In genomic region chr14:95535226-95536021, GRCh38 we compare ENCODE assay signal across 8 cellular contexts. TPM values are rescaled to one million over a fixed set of nuclear protein-coding genes. Genes with fewer than 3 reads are reported as not detected.
DNase-seq lines count a peak whose midpoint lies in the region; ATAC-seq, FAIRE-seq and TF ChIP-seq lines count a peak whose summit lies in the region.

No MANE protein-coding gene starts in this region.

- peak overlapping the region; percentile 73 for H3K14ac ChIP-seq in neuronal stem cell (ENCODE audit: low read length)

- H4K20me1 ChIP-seq in PC-3 (ENCODE audit: low read length) (peaks cover 58% of the 10 kb centered on the region), endothelial cell of umbilical vein (replicated peaks; ENCODE audit: control insufficient read depth, extremely low read depth, insufficient read depth, low read length) (no peaks in the 10 kb centered on the region)

- no peaks in the 10 kb centered on the region for H3K9me2 ChIP-seq in PC-3 (replicated peaks; ENCODE audit: low read length)

- no TSS peak for BruUV-seq in Caco-2 (replicated peaks; lab: Mats Ljungman, UMichigan)
- BruUV-seq in PC-3 (replicated peaks; lab: Mats Ljungman, UMichigan): TSS peak; percentile 34
- BruUV-seq in endothelial cell of umbilical vein (replicated peaks; lab: Mats Ljungman, UMichigan): no TSS peak

- POLR2A ChIA-PET in Caco-2 (lab: Charles Lee) (interaction anchor here (1.0 to 2.1 kb wide), 4 partner anchors 11 to 67 kb away, joined by 3 to 18 read pairs (median 6); no protein-coding TSS in a partner anchor), PC-3 (lab: Charles Lee; ENCODE audit: unreplicated experiment) (no interaction called here), endothelial cell of umbilical vein (lab: Charles Lee) (interaction anchor here (1.3 to 1.8 kb wide), 2 partner anchors 11 to 12 kb away, joined by 3 to 6 read pairs; no protein-coding TSS in a partner anchor)

- peak overlapping the region; percentile 24 for H2BK15ac ChIP-seq in neuronal stem cell (ENCODE audit: low read length)

- dilution Hi-C loops in endothelial cell of umbilical vein (cut with MboI; ENCODE audit: extremely low pct_ligation_motif_present, low sequenced_read_pairs): no loop called here

- H3K79me2 ChIP-seq in PC-3 (ENCODE audit: low read length) (peaks cover 94% of the 10 kb centered on the region), endothelial cell of umbilical vein (ENCODE audit: control insufficient read depth, insufficient read depth, low read length) (peaks cover 84% of the 10 kb centered on the region)

- H3K9me1 ChIP-seq in endothelial cell of umbilical vein (replicated peaks; ENCODE audit: control insufficient read depth, extremely low read depth, insufficient read depth, low read length): no peaks in the 10 kb centered on the region

- H3K79me1 ChIP-seq in neuronal stem cell (ENCODE audit: low read depth, low read length): peaks cover 15% of the 10 kb centered on the region

- CTCF ChIA-PET in Caco-2 (lab: Charles Lee): interaction anchor here (0.6 to 2.4 kb wide), 4 partner anchors 13 to 238 kb away, joined by 3 to 10 read pairs (median 4); no protein-coding TSS in a partner anchor
- CTCF ChIA-PET in PC-3 (lab: Charles Lee): interaction anchor here (0.6 to 0.9 kb wide), 2 partner anchors 27 to 93 kb away, joined by 3 to 4 read pairs; no protein-coding TSS in a partner anchor
- CTCF ChIA-PET in endothelial cell of umbilical vein (lab: Charles Lee): interaction anchor here (0.7 to 4.6 kb wide), 5 partner anchors 8 to 93 kb away, joined by 3 to 33 read pairs (median 5); no protein-coding TSS in a partner anchor

- TF ChIP-seq POLR2A in endothelial cell of umbilical vein (IDR thresholded peaks at IDR 0.05; ENCODE audit: low read depth, low read length): no peak

- H4K91ac ChIP-seq in neuronal stem cell (ENCODE audit: low read depth, low read length, poor library complexity): no peak overlapping the region

- H3K9ac ChIP-seq in PC-3 (ENCODE audit: low read length) (peak overlapping the region; percentile 98), endothelial cell of umbilical vein (replicated peaks; ENCODE audit: extremely low read depth, insufficient read depth, low read length) (peak overlapping the region; percentile 40), neuronal stem cell (ENCODE audit: low read depth, low read length, poor library complexity) (peak overlapping the region; percentile 98)

- no peak for TF ChIP-seq CTCF in Caco-2 (IDR thresholded peaks at IDR 0.05; ENCODE audit: insufficient read depth in 1 of 2, low read depth in 1 of 2, low read length in 1 of 2, severe bottlenecking in 1 of 2, unreplicated experiment in 1 of 2)
- TF ChIP-seq CTCF in PC-3 (conservative IDR thresholded peaks at IDR 0.05; ENCODE audit: low read depth, low read length): no peak
- no peak for TF ChIP-seq CTCF in endothelial cell of umbilical vein (IDR thresholded peaks at IDR 0.05; ENCODE audit: extremely low read depth in 1 of 2, insufficient read depth in 1 of 2, low read depth in 1 of 2, low read length in 2 of 2)

- H3K4me3 ChIP-seq in Caco-2 (ENCODE audit: low read depth, low read length) (peak overlapping the region; percentile 83), PC-3 (ENCODE audit: low read length) (peak overlapping the region; percentile 98), endothelial cell of umbilical vein (replicated peaks in 1 of 3; ENCODE audit: insufficient read depth in 1 of 3, low read depth in 1 of 3, low read length in 3 of 3) (peak overlapping the region; percentile 70 to 78 (median 71)), neuronal stem cell (ENCODE audit: low read length in 2 of 2) (peak overlapping the region; percentile 78 to 93)

- 0 out of 2 replicates have a peak overlapping the region, but pooled peaks have one; percentile 31 for H2AFZ ChIP-seq in PC-3 (ENCODE audit: low read length)
- peak overlapping the region; percentile 71 for H2AFZ ChIP-seq in endothelial cell of umbilical vein (ENCODE audit: low read depth, low read length)
- peak overlapping the region; percentile 78 for H2AFZ ChIP-seq in neuronal stem cell (ENCODE audit: low read length)

- peak overlapping the region; percentile 87 for H3K4me3 Mint-ChIP-seq in Caco-2 (ENCODE audit: unreplicated experiment)

- H3K27me3 ChIP-seq in Caco-2 (replicated peaks; ENCODE audit: control insufficient read depth, insufficient read depth, low read length): no peaks in the 10 kb centered on the region
- no peaks in the 10 kb centered on the region for H3K27me3 ChIP-seq in PC-3 (ENCODE audit: low read length)
- H3K27me3 ChIP-seq in endothelial cell of umbilical vein (ENCODE audit: control insufficient read depth in 2 of 2, insufficient read depth in 2 of 2, low read length in 2 of 2): no peaks in the 10 kb centered on the region
- H3K27me3 ChIP-seq in neuronal stem cell (ENCODE audit: control insufficient read depth in 3 of 3, insufficient read depth in 3 of 3, low read depth in 1 of 3, low read length in 3 of 3): no peaks in the 10 kb centered on the region

- no peak overlapping the region for H3K4ac ChIP-seq in neuronal stem cell (ENCODE audit: low read length)

- H4K8ac ChIP-seq in neuronal stem cell (ENCODE audit: low read depth, low read length): no peak overlapping the region

- no CpG with 5 or more reads among the region's 52 CpGs for WGBS in neuronal stem cell (ENCODE audit: extremely low coverage in 2 of 2, insufficient read length in 2 of 2, insufficient replicate concordance in 1 of 2), 2 donors

- peak overlapping the region; percentile 50 for H3K27ac Mint-ChIP-seq in Caco-2 (ENCODE audit: unreplicated experiment)

- H3K27ac ChIP-seq in PC-3 (ENCODE audit: low read length) (no peak overlapping the region), endothelial cell of umbilical vein (ENCODE audit: insufficient read depth, low read depth, low read length) (peak overlapping the region; percentile 27), neuronal stem cell (replicated peaks; ENCODE audit: low read length) (no peak overlapping the region)

- no peaks in the 10 kb centered on the region for H3K9me3 Mint-ChIP-seq in Caco-2 (ENCODE audit: unreplicated experiment)

- H2BK12ac ChIP-seq in neuronal stem cell (ENCODE audit: low read length): no peak overlapping the region

- H2BK5ac ChIP-seq in neuronal stem cell (ENCODE audit: low read length): no peak overlapping the region

- DNase-seq in Caco-2 (no peak), PC-3 (no peak), endothelial cell of umbilical vein (ENCODE audit: low read depth, low spot score) (peak; percentile 32), neuronal stem cell (ENCODE audit: low spot score) (no peak), NCI-H187 treated with DMSO at 0.1 percent for 48 hours (lab: John Stamatoyannopoulos, UW) (no peak), EL (no peak), NCI-H2107 treated with DMSO at 0.1 percent for 48 hours (lab: John Stamatoyannopoulos, UW; ENCODE audit: unreplicated experiment) (no peak)

- peaks cover 25% of the 10 kb centered on the region for H3K4me1 Mint-ChIP-seq in Caco-2 (ENCODE audit: low read depth, unreplicated experiment)

- H2AK5ac ChIP-seq in neuronal stem cell (ENCODE audit: low read depth, low read length): peak overlapping the region; percentile 60

- no peaks in the 10 kb centered on the region; the same call in 1 of the 2 replicates for H3K36me3 ChIP-seq in Caco-2 (ENCODE audit: control insufficient read depth, insufficient read depth, low read length)
- H3K36me3 ChIP-seq in PC-3 (ENCODE audit: low read depth, low read length): no peaks in the 10 kb centered on the region
- H3K36me3 ChIP-seq in endothelial cell of umbilical vein (ENCODE audit: control insufficient read depth in 2 of 2, extremely low read depth in 1 of 2, insufficient read depth in 2 of 2, low read length in 2 of 2): no peaks in the 10 kb centered on the region
- peaks cover 2 to 26% of the 10 kb centered on the region in 2 donors for H3K36me3 ChIP-seq in neuronal stem cell (replicated peaks in 1 of 2; ENCODE audit: control insufficient read depth in 2 of 2, insufficient read depth in 2 of 2, low read length in 2 of 2)

- FAIRE-seq in endothelial cell of umbilical vein (lab: Jason Lieb, UNC): peak; percentile 38

- no peaks in the 10 kb centered on the region for H3K27me3 Mint-ChIP-seq in Caco-2 (ENCODE audit: insufficient read depth, unreplicated experiment)

- peak overlapping the region; percentile 74 for H3K18ac ChIP-seq in neuronal stem cell (ENCODE audit: low read length)

- intact Hi-C loops in Caco-2 (cut with micrococcal nuclease; ENCODE audit: unreplicated experiment): loop anchor here (2.0 kb wide), 1 partner anchor 67 kb away; no protein-coding TSS in a partner anchor
- intact Hi-C loops in PC-3 (cut with micrococcal nuclease): loop anchor here (10.0 kb wide), 1 partner anchor 51 kb away; no protein-coding TSS in a partner anchor
- intact Hi-C loops in endothelial cell of umbilical vein (cut with micrococcal nuclease): loop anchor here (10.0 kb wide), 2 partner anchors 271 to 969 kb away; partner anchors contain the start of gene PAPOLA

- H3K23ac ChIP-seq in neuronal stem cell (ENCODE audit: low read depth, low read length, poor library complexity): peak overlapping the region; percentile 74

- no peak overlapping the region for H2BK120ac ChIP-seq in neuronal stem cell (ENCODE audit: low read depth, low read length)

- ATAC-seq in GM21528 (IDR thresholded peaks at IDR 0.05; ENCODE audit: low FRiP score, unreplicated experiment) (peak; percentile 2), PC-3 (peak; percentile 4; the same call in 1 of the 2 replicates)

- H3K9me3 ChIP-seq in Caco-2 (no peaks in the 10 kb centered on the region), PC-3 (ENCODE audit: low read length) (no peaks in the 10 kb centered on the region), endothelial cell of umbilical vein (replicated peaks; ENCODE audit: control insufficient read depth, insufficient read depth, low read length) (no peaks in the 10 kb centered on the region), neuronal stem cell (replicated peaks in 1 of 2; ENCODE audit: control insufficient read depth in 2 of 2, insufficient read depth in 1 of 2, low read depth in 1 of 2, low read length in 2 of 2) (no peaks in the 10 kb centered on the region)

- H3K4me1 ChIP-seq in Caco-2: peaks cover 36% of the 10 kb centered on the region
- H3K4me1 ChIP-seq in PC-3 (ENCODE audit: insufficient read depth, low read length): peaks cover 40% of the 10 kb centered on the region
- H3K4me1 ChIP-seq in endothelial cell of umbilical vein (ENCODE audit: control insufficient read depth, extremely low read depth, insufficient read depth, low read length): peaks cover 50% of the 10 kb centered on the region
- H3K4me1 ChIP-seq in neuronal stem cell (ENCODE audit: control insufficient read depth in 2 of 2, insufficient read depth in 1 of 2, low read depth in 1 of 2, low read length in 2 of 2): peaks cover 23 to 33% of the 10 kb centered on the region in 2 donors

- peak overlapping the region; percentile 97 for H3K4me2 ChIP-seq in PC-3 (ENCODE audit: low read length)
- H3K4me2 ChIP-seq in endothelial cell of umbilical vein (ENCODE audit: insufficient read depth, low read length): peak overlapping the region; percentile 85
- H3K4me2 ChIP-seq in neuronal stem cell (ENCODE audit: insufficient read depth, low read length, poor library complexity, severe bottlenecking): peak overlapping the region; percentile 99

- H3F3A ChIP-seq in PC-3 (ENCODE audit: low read length, unreplicated experiment): no peaks in the 10 kb centered on the region

- H3K36me3 Mint-ChIP-seq in Caco-2 (ENCODE audit: insufficient read depth, unreplicated experiment): peaks cover 44% of the 10 kb centered on the region

RNA-seq across cellular contexts. Expression of gene GLRX5, which starts 0.6 kb away (rescaled TPM):
- total RNA-seq in Caco-2 (2022) (66.2 and 67.8 TPM in 2 replicates), PC-3 (2014; rRNA removed) (60.0 and 64.3 TPM in 2 replicates), endothelial cell of umbilical vein (50.9 and 52.0 TPM in 2 replicates)
- 27.1 and 42.6 TPM in 2 replicates for polyA plus RNA-seq in endothelial cell of umbilical vein
- polyA plus RNA-seq in endothelial cell of umbilical vein (2011; cell fraction: cytosol; rRNA removed): 38.9 and 47.8 TPM in 2 replicates
- polyA plus RNA-seq in endothelial cell of umbilical vein (2011; cell fraction: nucleus; rRNA removed): 13.7 and 18.6 TPM in 2 replicates
- 40.2 and 60.5 TPM in 2 replicates for polyA plus RNA-seq in endothelial cell of umbilical vein (2012)
- 12.5 and 16.9 TPM in 2 replicates for polyA minus RNA-seq in endothelial cell of umbilical vein
- polyA minus RNA-seq in endothelial cell of umbilical vein (2011; cell fraction: cytosol; rRNA and poly(A)+ RNA removed): 22.4 TPM
- 4.7 and 9.0 TPM in 2 replicates for polyA minus RNA-seq in endothelial cell of umbilical vein (2011; cell fraction: nucleus; rRNA and poly(A)+ RNA removed)
- polyA plus RNA-seq in neuronal stem cell (2013, experiment 1 of 2): 77.4 TPM
- polyA plus RNA-seq in neuronal stem cell (2013, experiment 2 of 2): 74.7 TPM

RNA-seq across cellular contexts. Expression of gene SYNE3, which starts 19.0 kb away (rescaled TPM):
- total RNA-seq in Caco-2 (2022): 19.4 and 21.2 TPM in 2 replicates
- 1.2 and 3.5 TPM in 2 replicates for total RNA-seq in PC-3 (2014; rRNA removed)
- 18.8 and 19.1 TPM in 2 replicates for total RNA-seq in endothelial cell of umbilical vein
- polyA plus RNA-seq in endothelial cell of umbilical vein: 2.6 and 3.0 TPM in 2 replicates
- polyA plus RNA-seq in endothelial cell of umbilical vein (2011; cell fraction: cytosol; rRNA removed): 2.8 and 3.1 TPM in 2 replicates
- 11.8 and 12.8 TPM in 2 replicates for polyA plus RNA-seq in endothelial cell of umbilical vein (2011; cell fraction: nucleus; rRNA removed)
- polyA plus RNA-seq in endothelial cell of umbilical vein (2012): 2.7 and 3.3 TPM in 2 replicates
- 8.7 and 9.0 TPM in 2 replicates for polyA minus RNA-seq in endothelial cell of umbilical vein
- polyA minus RNA-seq in endothelial cell of umbilical vein (2011; cell fraction: cytosol; rRNA and poly(A)+ RNA removed): 0.20 TPM
- 11.5 and 12.4 TPM in 2 replicates for polyA minus RNA-seq in endothelial cell of umbilical vein (2011; cell fraction: nucleus; rRNA and poly(A)+ RNA removed)
- polyA plus RNA-seq in neuronal stem cell (2013, experiment 1 of 2): 0.06 TPM
- polyA plus RNA-seq in neuronal stem cell (2013, experiment 2 of 2): 0.07 TPM

Comparison
In these comparisons a context has a peak if more than half of its experiments do, and no peak if none do; other contexts are left out.
1. H3K9ac ChIP-seq: peak in every context shown above with its lines; median percentile 98 in PC-3; 98 in neuronal stem cell; 40 in endothelial cell of umbilical vein.